Comparison of ENCODE assay signal across 1 cellular context in genomic region chr17:10754109-10754508, GRCh38.
TF ChIP-seq lines count a peak whose summit lies in the region.

No MANE protein-coding gene starts in this region.

TF ChIP-seq in IMR-90, 13 proteins besides CTCF, POLR2A, EP300 and RAD21 (continued from another document):
- TF ChIP-seq USF2 (IDR thresholded peaks at IDR 0.05; ENCODE audit: low read depth, low read length) (no peak), NFE2L2 (IDR thresholded peaks at IDR 0.05; ENCODE audit: low read depth, low read length) (no peak), MXI1 (IDR thresholded peaks at IDR 0.05; ENCODE audit: borderline replicate concordance, low read depth, low read length) (no peak)
